ENCODE assay signal across 20 cellular contexts in the genomic region with DNA sequence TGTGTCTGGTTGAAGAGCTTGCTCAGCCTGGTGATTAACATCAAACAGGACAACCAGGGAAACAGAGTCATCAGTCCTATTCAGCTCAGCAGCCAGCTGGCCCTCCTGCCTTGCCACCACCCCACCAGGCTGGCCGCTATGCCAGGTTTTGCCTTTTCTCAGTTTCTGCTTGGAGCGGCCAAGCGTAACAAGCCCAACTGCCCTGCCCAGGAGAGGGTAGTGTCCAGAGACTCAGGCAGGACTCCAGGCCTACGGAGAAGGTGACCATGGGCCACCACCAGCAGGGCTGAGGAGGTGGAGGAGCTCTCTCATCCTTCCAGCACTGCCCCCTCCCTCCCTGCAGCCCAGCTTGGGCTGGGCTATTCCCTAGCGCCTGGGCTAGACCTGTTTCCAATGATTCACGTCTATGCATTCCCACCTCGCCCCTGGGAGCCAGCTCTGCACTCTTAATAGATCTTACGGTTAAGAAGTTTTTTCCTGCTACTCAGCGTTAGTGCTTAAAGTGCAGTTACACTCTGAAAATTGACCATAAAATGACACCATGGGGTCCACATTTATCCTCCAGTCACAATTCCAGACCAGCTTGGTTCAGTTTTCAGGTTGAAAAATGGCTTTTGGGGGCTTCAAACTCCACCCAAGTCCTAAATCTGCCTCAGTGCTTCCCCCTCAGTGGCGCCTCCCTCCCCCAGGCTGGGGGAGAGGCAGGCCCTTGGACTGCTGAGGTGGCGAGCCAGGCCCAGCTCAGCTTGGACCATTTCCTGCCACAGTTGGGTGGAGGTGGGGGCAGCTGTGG.
"Had no signal": no experiment of that assay in that cellular context is flagged by ENCODE, and none has a peak within 500 bp of the region (broad histone marks: within the 10 kb centered on the region; RNA-seq: fewer than 3 reads in every experiment).

No MANE protein-coding gene starts in this region.

- H3K36me3 ChIP-seq: colonic mucosa, tibial nerve had no signal

- H3K4me3 ChIP-seq: body of pancreas, colonic mucosa, psoas muscle, tibial nerve had no signal

- H3K27me3 ChIP-seq: body of pancreas, colonic mucosa, tibial nerve had no signal

- DNase-seq: activated B cell treated with CpG ODN at 0.5 μM for 24 hours; activated CD4-positive, alpha-beta memory T cell treated with anti-CD3 and anti-CD28 coated beads, Interleukin-2, amount 10 ng/mL, durations not matched to agents 7 days and 5 days; activated CD4-positive, alpha-beta T cell treated with anti-CD3 and anti-CD28 coated beads for 48 hours; activated CD8-positive, alpha-beta memory T cell treated with anti-CD3 and anti-CD28 coated beads, Interleukin-2, amount 10 ng/mL, durations not matched to agents 7 days and 5 days; activated naive CD4-positive, alpha-beta T cell treated with Interleukin-2 at 50 U/mL for 16 hours; activated naive CD8-positive, alpha-beta T cell treated with anti-CD3 and anti-CD28 coated beads, Interleukin-2, amount 10 ng/mL, durations not matched to agents 7 days and 5 days; amygdala; body of pancreas; colonic mucosa; endodermal cell; foreskin melanocyte; glutamatergic neuron; hypothalamus; left ventricle myocardium superior; psoas muscle; right cardiac atrium; stimulated activated naive CD8-positive, alpha-beta T cell treated with anti-CD3 and anti-CD28 coated beads, Interleukin-15, Interleukin-2, amounts not matched to agents 100 U/mL and 50 U/mL, for 24 hours; substantia nigra had no signal

- H3K4me1 ChIP-seq: colonic mucosa had no signal

- H3K27ac ChIP-seq: body of pancreas, colonic mucosa, psoas muscle, tibial nerve had no signal

- ATAC-seq: activated CD8-positive, alpha-beta memory T cell treated with anti-CD3 and anti-CD28 coated beads, Interleukin-2, amount 10 ng/mL, durations not matched to agents 7 days and 5 days; activated T-helper 17 cell treated with anti-CD3 and anti-CD28 coated beads, Interleukin-2, amount 50 U/mL, for 72 hours; body of pancreas; left ventricle myocardium superior; psoas muscle; right cardiac atrium; stimulated activated naive CD8-positive, alpha-beta T cell treated with anti-CD3 and anti-CD28 coated beads, Interleukin-15, Interleukin-2, amounts not matched to agents 100 U/mL and 50 U/mL, for 24 hours had no signal

- H3K9me3 ChIP-seq: body of pancreas, colonic mucosa, psoas muscle, tibial nerve had no signal
